In genomic region chr12:110141389-110141788, GRCh38 we compare ENCODE assay signal across 17 cellular contexts. TPM values are rescaled to one million over a fixed set of nuclear protein-coding genes. Genes with fewer than 3 reads are reported as not detected.
DNase-seq lines count a peak whose midpoint lies in the region; ATAC-seq and TF ChIP-seq lines count a peak whose summit lies in the region.
"Had no signal": no experiment of that assay in that cellular context is flagged by ENCODE, and none has a peak within 500 bp of the region (broad histone marks: within the 10 kb centered on the region; RNA-seq: fewer than 3 reads in every experiment).

No MANE protein-coding gene starts in this region.

- H3K4me1 Mint-ChIP-seq in CD14-positive monocyte, result peaks cover 3% of the 10 kb centered on the region
- H3K4me1 Mint-ChIP-seq: activated CD4-positive, alpha-beta memory T cell treated with anti-CD3 and anti-CD28 coated beads, Interleukin-2, amount 10 ng/mL, durations not matched to agents 7 days and 5 days; central memory CD8-positive, alpha-beta T cell; T-helper 17 cell had no signal

- H3K4me1 ChIP-seq in adrenal gland (replicated peaks in 1 of 2) (no peaks in the 10 kb centered on the region), skeletal muscle tissue (ENCODE audit: control insufficient read depth in 3 of 3, insufficient read depth in 3 of 3, low read length in 3 of 3) (peaks cover 0 to 4% (median 3%) of the 10 kb centered on the region in 3 donors), spleen (no peaks in the 10 kb centered on the region)

- H3K27ac ChIP-seq in adrenal gland, result peak overlapping the region in 1 of 5 donors; percentile 23
- H3K27ac ChIP-seq in skeletal muscle tissue (ENCODE audit: low read depth, low read length), result peak overlapping the region; percentile 57
- peak overlapping the region in 1 of 8 donors; percentile 11 for H3K27ac ChIP-seq in spleen

- no peak overlapping the region for H3K9ac ChIP-seq in skeletal muscle tissue (ENCODE audit: low read depth in 1 of 3, low read length in 3 of 3)

- peaks cover 0 to 10% of the 10 kb centered on the region in 2 donors for H3K36me3 ChIP-seq in adrenal gland (replicated peaks in 1 of 2)
- H3K36me3 ChIP-seq in skeletal muscle tissue (ENCODE audit: control insufficient read depth in 3 of 3, insufficient read depth in 3 of 3, low read length in 3 of 3), result peaks cover 7 to 14% (median 10%) of the 10 kb centered on the region in 3 donors
- peaks cover 0 to 23% (median 2%) of the 10 kb centered on the region in 6 donors for H3K36me3 ChIP-seq in spleen

- TF ChIP-seq CTCF in adrenal gland (IDR thresholded peaks at IDR 0.05) (no peak), CD14-positive monocyte (IDR thresholded peaks at IDR 0.05) (no peak), spleen (IDR thresholded peaks at IDR 0.05 in 8 of 11, conservative IDR thresholded peaks at IDR 0.05 in 3 of 11) (no peak)

- DNase-seq in EL (peak; percentile 15), adrenal gland (peak in 4 of 7 donors; percentile 25 to 72 (median 36)), left cardiac atrium (peak; percentile 56), OCI-M2 (lab: John Stamatoyannopoulos, UW; ENCODE audit: unreplicated experiment) (no peak), CD14-positive monocyte (ENCODE audit: low spot score) (no peak), spleen (no peak)
- no peak for DNase-seq in NK-92 treated with Interleukin-12 subunit alpha and Interleukin-12 subunit beta, amount 100 ng/mL, for 24 hours (lab: John Stamatoyannopoulos, UW)
- DNase-seq: activated CD4-positive, alpha-beta memory T cell treated with anti-CD3 and anti-CD28 coated beads, Interleukin-2, amount 10 ng/mL, durations not matched to agents 7 days and 5 days; activated naive CD4-positive, alpha-beta T cell; CD4-positive, alpha-beta memory T cell; foreskin melanocyte; Karpas-422; kidney; PC-3; T-helper 17 cell had no signal

- 51 to 72% (median 66%) methylated on average over 6 of the region's 6 CpGs for WGBS in adrenal gland, 4 donors
- WGBS in spleen, 5 donors, result 70 to 87% (median 71%) methylated on average over 6 of the region's 6 CpGs

- peak; percentile 83 to 93 for ATAC-seq in left cardiac atrium
- ATAC-seq: PC-3, T-helper 17 cell had no signal

- H3K4me3 ChIP-seq in adrenal gland, result no peak overlapping the region
- no peak overlapping the region for H3K4me3 ChIP-seq in skeletal muscle tissue (ENCODE audit: low read length in 3 of 3)
- no peak overlapping the region for H3K4me3 ChIP-seq in spleen

- intact Hi-C loops in adrenal gland (cut with DNase I) (no loop called here), left cardiac atrium (cut with DNase I) (no loop called here), CD14-positive monocyte (cut with micrococcal nuclease) (no loop called here), spleen (cut with DNase I; ENCODE audit: low total_unique reads) (no loop called here)

- no peak overlapping the region for H3K4me3 Mint-ChIP-seq in CD14-positive monocyte
- H3K4me3 Mint-ChIP-seq: activated CD4-positive, alpha-beta memory T cell treated with anti-CD3 and anti-CD28 coated beads, Interleukin-2, amount 10 ng/mL, durations not matched to agents 7 days and 5 days; CD4-positive, alpha-beta memory T cell; central memory CD8-positive, alpha-beta T cell; T-helper 17 cell had no signal

- no peaks in the 10 kb centered on the region for H3K9me3 Mint-ChIP-seq in CD14-positive monocyte
- H3K9me3 Mint-ChIP-seq: activated CD4-positive, alpha-beta memory T cell treated with anti-CD3 and anti-CD28 coated beads, Interleukin-2, amount 10 ng/mL, durations not matched to agents 7 days and 5 days; CD4-positive, alpha-beta memory T cell; central memory CD8-positive, alpha-beta T cell had no signal

- H3K27me3 ChIP-seq in adrenal gland, result no peaks in the 10 kb centered on the region
- no peaks in the 10 kb centered on the region for H3K27me3 ChIP-seq in skeletal muscle tissue (ENCODE audit: control insufficient read depth in 3 of 3, insufficient read depth in 3 of 3, low read length in 3 of 3)
- H3K27me3 ChIP-seq in spleen (replicated peaks in 1 of 7), result no peaks in the 10 kb centered on the region

- peak overlapping the region in 1 of 7 donors; percentile 19 for H3K27ac Mint-ChIP-seq in CD14-positive monocyte
- H3K27ac Mint-ChIP-seq: activated CD4-positive, alpha-beta memory T cell treated with anti-CD3 and anti-CD28 coated beads, Interleukin-2, amount 10 ng/mL, durations not matched to agents 7 days and 5 days; CD4-positive, alpha-beta memory T cell; T-helper 17 cell had no signal

- TF ChIP-seq POLR2A in adrenal gland (IDR thresholded peaks at IDR 0.05) (no peak), spleen (IDR thresholded peaks at IDR 0.05) (no peak)

- H3K27me3 Mint-ChIP-seq in CD14-positive monocyte (ENCODE audit: low read depth in 3 of 3), result no peaks in the 10 kb centered on the region
- H3K27me3 Mint-ChIP-seq: activated CD4-positive, alpha-beta memory T cell treated with anti-CD3 and anti-CD28 coated beads, Interleukin-2, amount 10 ng/mL, durations not matched to agents 7 days and 5 days; CD4-positive, alpha-beta memory T cell; central memory CD8-positive, alpha-beta T cell; T-helper 17 cell had no signal

- no peaks in the 10 kb centered on the region for H3K36me3 Mint-ChIP-seq in CD14-positive monocyte
- H3K36me3 Mint-ChIP-seq: CD4-positive, alpha-beta memory T cell had no signal

- H3K9me3 ChIP-seq in adrenal gland (replicated peaks in 1 of 3), result no peaks in the 10 kb centered on the region
- H3K9me3 ChIP-seq in skeletal muscle tissue (ENCODE audit: control insufficient read depth in 3 of 3, low read length in 3 of 3), result no peaks in the 10 kb centered on the region
- no peaks in the 10 kb centered on the region for H3K9me3 ChIP-seq in spleen

RNA-seq across cellular contexts. Expression of gene IFT81, which starts 17.2 kb away (rescaled TPM):
- total RNA-seq in adrenal gland (10 to 100 TPM in 4 of 8 donors, 1 to 10 TPM in 4; 4.0 to 17.4 (median 10.5) TPM), left cardiac atrium (10 to 100 TPM in 1 of 2 donors, 1 to 10 TPM in 1; 8.0 to 12.6 TPM), skeletal muscle tissue (18.3 TPM), spleen (10 to 100 TPM in 1 of 7 donors, 1 to 10 TPM in 6; 4.5 to 10.1 (median 6.3) TPM)
- polyA plus RNA-seq in adrenal gland (10 to 100 TPM in 1 of 3 donors, 1 to 10 TPM in 2; 5.3 to 12.1 (median 5.9) TPM), CD14-positive monocyte (under 1 TPM; 0.47 to 0.97 TPM), spleen (1 to 10 TPM; 1.8 to 2.9 (median 2.8) TPM)

Comparison
In these comparisons a context has a peak if more than half of its experiments do, and no peak if none do; other contexts are left out.
1. DNase-seq: peak in EL (single experiment), adrenal gland (4 of 7) and left cardiac atrium (single experiment); none in NK-92 treated with Interleukin-12 subunit alpha and Interleukin-12 subunit beta, amount 100 ng/mL, for 24 hours (single experiment), OCI-M2 (single experiment), CD14-positive monocyte (single experiment) and spleen (single experiment).